26 cellular contexts compared by ENCODE assay signal in the genomic region with DNA sequence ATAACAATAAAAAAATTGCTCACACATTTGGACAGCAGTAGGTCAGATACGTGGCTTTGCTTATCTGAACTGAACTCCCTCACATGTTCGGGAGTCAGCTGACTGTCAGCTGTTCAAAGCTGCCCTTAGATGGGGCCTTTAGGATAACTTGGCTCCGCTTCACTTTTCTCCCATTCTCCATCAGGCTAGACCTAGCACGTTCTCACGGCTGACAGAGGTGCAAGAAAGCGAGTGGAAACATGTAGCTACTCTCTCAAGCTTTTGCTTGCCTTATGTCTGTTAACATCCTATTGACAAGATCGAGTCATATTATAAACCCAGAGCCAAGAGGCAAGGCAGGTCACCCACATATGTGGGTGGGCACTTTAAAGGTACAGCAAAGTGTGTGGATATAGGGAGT.
"Had no signal": no experiment of that assay in that cellular context is flagged by ENCODE, and none has a peak within 500 bp of the region (broad histone marks: within the 10 kb centered on the region; RNA-seq: fewer than 3 reads in every experiment).

No MANE protein-coding gene starts in this region.

- H3K4me3 ChIP-seq: left lung, lower lobe of right lung, mucosa of descending colon, pancreas, prostate gland, skin epidermis, spleen, suprapubic skin, thoracic aorta, tibial artery, upper lobe of right lung had no signal

- ATAC-seq: left colon; left lung; lower lobe of right lung; mucosa of descending colon; naive thymus-derived CD4-positive, alpha-beta T cell; natural killer cell treated with Interleukin-12 subunit alpha and Interleukin-12 subunit beta and Interleukin-15 and Interleukin-18, amount 100 ng/mL, for 72 hours; pancreas; right cardiac atrium; sciatic nerve; stimulated activated effector memory CD8-positive, alpha-beta T cell treated with anti-CD3 and anti-CD28 coated beads, Interleukin-12 subunit alpha, Interleukin-12 subunit beta, amount 100 ng/mL, for 72 hours; upper lobe of right lung had no signal

- DNase-seq: hippocampal formation; kidney; left colon; left lung; lower lobe of right lung; mesendoderm; mucosa of descending colon; naive thymus-derived CD4-positive, alpha-beta T cell; nucleus accumbens; pancreas; posterior cingulate gyrus; retina; right cardiac atrium; spleen; stimulated activated CD4-positive, alpha-beta T cell treated with anti-CD3 and anti-CD28 coated beads, Interleukin-4, amount 100 ng/mL, for 24 hours; stimulated activated naive CD4-positive, alpha-beta T cell; tibial artery; trophoblast cell; upper lobe of right lung had no signal

- H3K27ac ChIP-seq: left lung, lower lobe of right lung, pancreas, prostate gland, skin epidermis, spleen, suprapubic skin, thoracic aorta, tibial artery, upper lobe of right lung had no signal

- H3K27me3 ChIP-seq: left lung, pancreas, spleen, suprapubic skin, tibial artery, upper lobe of right lung had no signal

- H3K4me1 ChIP-seq: left lung, lower lobe of right lung, pancreas, prostate gland, spleen, tibial artery, upper lobe of right lung had no signal
